16 cellular contexts compared by ENCODE assay signal in genomic region chr3:71247948-71248315, GRCh38.
DNase-seq lines count a peak whose midpoint lies in the region; ATAC-seq and TF ChIP-seq lines count a peak whose summit lies in the region.
"Had no signal": no experiment of that assay in that cellular context is flagged by ENCODE, and none has a peak within 500 bp of the region (broad histone marks: within the 10 kb centered on the region; RNA-seq: fewer than 3 reads in every experiment).

No MANE protein-coding gene starts in this region.

- no peak overlapping the region for H3K4me3 Mint-ChIP-seq in dendritic cell treated with granulocyte-macrophage colony-stimulating factor and Interleukin-4, amounts not matched to agents 40 ng/mL and 50 ng/mL, for 4 days

- H3K4me3 ChIP-seq in heart left ventricle (no peak overlapping the region), stomach smooth muscle (ENCODE audit: low read length in 2 of 2) (no peak overlapping the region)
- H3K4me3 ChIP-seq: breast epithelium, mucosa of descending colon, Peyer's patch, spleen had no signal

- no peaks in the 10 kb centered on the region for H3K36me3 ChIP-seq in heart left ventricle
- no peaks in the 10 kb centered on the region for H3K36me3 ChIP-seq in stomach smooth muscle (ENCODE audit: control insufficient read depth in 2 of 2, insufficient read depth in 2 of 2, low read length in 2 of 2)
- H3K36me3 ChIP-seq: breast epithelium, Peyer's patch, spleen had no signal

- DNase-seq in heart left ventricle (no peak), Right ventricle myocardium inferior (ENCODE audit: missing footprints) (no peak), NCI-H146 treated with DMSO at 0.1 percent for 48 hours (lab: John Stamatoyannopoulos, UW; ENCODE audit: unreplicated experiment) (peak; percentile 58), RKO (ENCODE audit: low spot score) (no peak), GM13976 (ENCODE audit: low spot score) (no peak)
- DNase-seq: activated naive CD4-positive, alpha-beta T cell treated with Interleukin-2 at 50 U/mL for 16 hours; kidney glomerular epithelial cell; mucosa of descending colon; NCI-H2029; Peyer's patch; spleen; stimulated activated naive CD4-positive, alpha-beta T cell treated with Interleukin-2 at 50 U/mL for 16 hours had no signal

- ATAC-seq in heart left ventricle (no peak), Right ventricle myocardium inferior (no peak), HG02798 (IDR thresholded peaks at IDR 0.05; ENCODE audit: poor library complexity, unreplicated experiment) (no peak)

- intact Hi-C loops in heart left ventricle (cut with DNase I) (loop anchor here in 6 of 10 donors (2.0 to 10.0 kb wide), 7 partner anchors 41 to 337 kb away; partner anchors contain the start of gene FOXP1 (in 3 of the 6)), Right ventricle myocardium inferior (cut with DNase I) (loop anchor here (5.0 to 10.0 kb wide), 3 partner anchors 116 to 243 kb away; no protein-coding TSS in a partner anchor)
- intact Hi-C loops in dendritic cell treated with granulocyte-macrophage colony-stimulating factor and Interleukin-4, amounts not matched to agents 40 ng/mL and 50 ng/mL, for 4 days (cut with micrococcal nuclease): no loop called here

- no peaks in the 10 kb centered on the region for H3K27me3 Mint-ChIP-seq in dendritic cell treated with granulocyte-macrophage colony-stimulating factor and Interleukin-4, amounts not matched to agents 40 ng/mL and 50 ng/mL, for 4 days

- no peaks in the 10 kb centered on the region for H3K36me3 Mint-ChIP-seq in dendritic cell treated with granulocyte-macrophage colony-stimulating factor and Interleukin-4, amounts not matched to agents 40 ng/mL and 50 ng/mL, for 4 days (ENCODE audit: low read depth)

- H3K9ac ChIP-seq in stomach smooth muscle (ENCODE audit: low read length in 2 of 2): no peak overlapping the region

- peak overlapping the region; percentile 76 for H3K27ac Mint-ChIP-seq in dendritic cell treated with granulocyte-macrophage colony-stimulating factor and Interleukin-4, amounts not matched to agents 40 ng/mL and 50 ng/mL, for 4 days

- H3K4me1 ChIP-seq in heart left ventricle: peaks cover 0 to 66% (median 37%) of the 10 kb centered on the region in 12 donors
- peaks cover 26% of the 10 kb centered on the region for H3K4me1 ChIP-seq in stomach smooth muscle (ENCODE audit: control insufficient read depth, insufficient read depth, low read length)

- H3K9me3 Mint-ChIP-seq in dendritic cell treated with granulocyte-macrophage colony-stimulating factor and Interleukin-4, amounts not matched to agents 40 ng/mL and 50 ng/mL, for 4 days: no peaks in the 10 kb centered on the region

- no peaks in the 10 kb centered on the region for H3K27me3 ChIP-seq in heart left ventricle
- no peaks in the 10 kb centered on the region for H3K27me3 ChIP-seq in stomach smooth muscle (ENCODE audit: control insufficient read depth in 1 of 2, insufficient read depth in 2 of 2, low read length in 2 of 2)
- H3K27me3 ChIP-seq: breast epithelium, Peyer's patch, spleen had no signal

- no peak for TF ChIP-seq CTCF in heart left ventricle (IDR thresholded peaks at IDR 0.05)
- no peak for TF ChIP-seq CTCF in GM13976 (IDR thresholded peaks at IDR 0.05; ENCODE audit: borderline replicate concordance, control extremely low read depth, extremely low read depth, insufficient read depth, missing control alignments)

- no peak for TF ChIP-seq POLR2A in heart left ventricle (IDR thresholded peaks at IDR 0.05)

- H3K27ac ChIP-seq in heart left ventricle (peak overlapping the region in 9 of 12 donors; percentile 11 to 81 (median 64)), stomach smooth muscle (ENCODE audit: low read length) (peak overlapping the region; percentile 37)
- H3K27ac ChIP-seq: Peyer's patch had no signal

- in situ Hi-C loops in GM13976 (cut with MboI; ENCODE audit: low sequenced_read_pairs, unreplicated experiment): no loop called here

- H3K9me3 ChIP-seq in heart left ventricle (no peaks in the 10 kb centered on the region), stomach smooth muscle (ENCODE audit: control insufficient read depth in 2 of 2, low read length in 2 of 2) (no peaks in the 10 kb centered on the region)
- H3K9me3 ChIP-seq: breast epithelium, mucosa of descending colon, Peyer's patch, spleen had no signal

- H3K4me1 Mint-ChIP-seq in dendritic cell treated with granulocyte-macrophage colony-stimulating factor and Interleukin-4, amounts not matched to agents 40 ng/mL and 50 ng/mL, for 4 days (ENCODE audit: low read depth): peaks cover 23% of the 10 kb centered on the region

- 90 to 96% (median 93%) methylated on average over 3 of the region's 3 CpGs for WGBS in heart left ventricle, 4 donors
